ENCODE assay signal across 1 cellular context in the genomic region with DNA sequence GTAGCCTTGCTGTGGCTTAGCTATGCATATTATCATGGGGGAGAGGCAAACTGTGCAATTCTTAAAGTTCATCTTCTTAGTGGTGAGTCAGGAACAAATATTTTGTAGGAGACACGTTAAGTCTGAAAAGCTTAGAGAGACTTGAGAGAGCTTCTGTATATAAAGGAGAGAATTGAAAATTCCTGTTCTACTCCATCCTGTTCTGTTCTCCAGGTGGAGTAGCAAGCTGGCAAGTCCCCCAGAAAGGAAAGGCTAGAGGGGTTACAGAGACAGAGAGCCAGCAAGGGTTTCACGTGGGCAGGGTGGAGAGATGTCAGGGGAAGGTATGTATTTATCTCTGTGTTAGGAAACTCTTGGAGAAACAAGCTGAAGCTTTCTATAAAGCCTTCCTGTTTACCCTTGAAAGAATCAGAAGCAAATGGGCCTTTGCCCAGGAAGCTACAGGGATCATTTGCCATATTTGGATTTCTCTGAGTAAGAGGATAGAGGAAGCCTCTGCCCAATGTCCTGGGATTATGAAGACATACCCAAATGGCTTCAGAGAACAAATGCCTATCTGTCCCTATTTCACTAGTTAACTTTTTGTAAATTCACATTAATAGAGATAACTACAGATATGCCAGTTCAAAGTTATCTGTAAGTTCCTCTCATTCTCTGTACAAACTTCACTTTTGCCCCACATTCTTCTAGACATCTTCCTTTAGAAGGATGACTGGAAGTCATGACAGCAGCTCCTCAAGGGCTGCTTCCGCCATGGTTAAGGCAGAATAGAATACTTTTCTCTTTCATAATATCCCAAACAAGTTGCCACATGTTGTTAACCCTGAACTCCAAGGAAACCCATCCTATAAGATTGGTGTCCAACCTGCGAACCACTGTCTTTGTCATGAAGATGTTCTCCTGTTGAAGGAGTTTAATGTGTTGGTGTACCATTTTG.
TF ChIP-seq lines count a peak whose summit lies in the region.

No MANE protein-coding gene starts in this region.

TF ChIP-seq in HepG2, 621 proteins besides CTCF, POLR2A, EP300 and RAD21 (continued from another document and continues in another):
- TF ChIP-seq, protein P1, sequence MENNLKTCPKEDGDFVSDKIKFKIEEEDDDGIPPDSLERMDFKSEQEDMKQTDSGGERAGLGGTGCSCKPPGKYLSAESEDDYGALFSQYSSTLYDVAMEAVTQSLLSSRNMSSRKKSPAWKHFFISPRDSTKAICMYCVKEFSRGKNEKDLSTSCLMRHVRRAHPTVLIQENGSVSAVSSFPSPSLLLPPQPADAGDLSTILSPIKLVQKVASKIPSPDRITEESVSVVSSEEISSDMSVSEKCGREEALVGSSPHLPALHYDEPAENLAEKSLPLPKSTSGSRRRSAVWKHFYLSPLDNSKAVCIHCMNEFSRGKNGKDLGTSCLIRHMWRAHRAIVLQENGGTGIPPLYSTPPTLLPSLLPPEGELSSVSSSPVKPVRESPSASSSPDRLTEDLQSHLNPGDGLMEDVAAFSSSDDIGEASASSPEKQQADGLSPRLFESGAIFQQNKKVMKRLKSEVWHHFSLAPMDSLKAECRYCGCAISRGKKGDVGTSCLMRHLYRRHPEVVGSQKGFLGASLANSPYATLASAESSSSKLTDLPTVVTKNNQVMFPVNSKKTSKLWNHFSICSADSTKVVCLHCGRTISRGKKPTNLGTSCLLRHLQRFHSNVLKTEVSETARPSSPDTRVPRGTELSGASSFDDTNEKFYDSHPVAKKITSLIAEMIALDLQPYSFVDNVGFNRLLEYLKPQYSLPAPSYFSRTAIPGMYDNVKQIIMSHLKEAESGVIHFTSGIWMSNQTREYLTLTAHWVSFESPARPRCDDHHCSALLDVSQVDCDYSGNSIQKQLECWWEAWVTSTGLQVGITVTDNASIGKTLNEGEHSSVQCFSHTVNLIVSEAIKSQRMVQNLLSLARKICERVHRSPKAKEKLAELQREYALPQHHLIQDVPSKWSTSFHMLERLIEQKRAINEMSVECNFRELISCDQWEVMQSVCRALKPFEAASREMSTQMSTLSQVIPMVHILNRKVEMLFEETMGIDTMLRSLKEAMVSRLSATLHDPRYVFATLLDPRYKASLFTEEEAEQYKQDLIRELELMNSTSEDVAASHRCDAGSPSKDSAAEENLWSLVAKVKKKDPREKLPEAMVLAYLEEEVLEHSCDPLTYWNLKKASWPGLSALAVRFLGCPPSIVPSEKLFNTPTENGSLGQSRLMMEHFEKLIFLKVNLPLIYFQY (CRISPR knock-in tag; IDR thresholded peaks at IDR 0.05; ENCODE audit: borderline replicate concordance) = 0 out of 2 replicates have a peak, but pooled peaks have one; percentile 40
- TF ChIP-seq SYNCRIP (IDR thresholded peaks at IDR 0.05; ENCODE audit: insufficient read depth, low read depth, low read length) (no peak), ZNF264 (CRISPR knock-in tag; IDR thresholded peaks at IDR 0.05) (peak; percentile 19; the same call in 1 of the 2 replicates), ZNF333 (CRISPR knock-in tag; IDR thresholded peaks at IDR 0.05; ENCODE audit: borderline replicate concordance) (no peak), NBN (conservative IDR thresholded peaks at IDR 0.05) (no peak), ZNF816 (CRISPR knock-in tag; IDR thresholded peaks at IDR 0.05; ENCODE audit: borderline replicate concordance) (no peak; the same call in 1 of the 2 replicates), CBX1 (IDR thresholded peaks at IDR 0.05; ENCODE audit: low read depth) (no peak), KDM1A (CRISPR knock-in tag; IDR thresholded peaks at IDR 0.05) (no peak), FOSL2 (CRISPR knock-in tag; IDR thresholded peaks at IDR 0.05) (peak; percentile 44; the same call in 1 of the 2 replicates), TCF7L2 (IDR thresholded peaks at IDR 0.05; ENCODE audit: low read depth, low read length) (no peak), CHD4 (IDR thresholded peaks at IDR 0.05; ENCODE audit: borderline replicate concordance, low read length) (no peak), ZNF879 (CRISPR knock-in tag; IDR thresholded peaks at IDR 0.05) (no peak), CREM (IDR thresholded peaks at IDR 0.05) (peak; percentile 76; the same call in 1 of the 2 replicates), CREM (CRISPR knock-in tag; IDR thresholded peaks at IDR 0.05) (no peak), ZBTB21 (CRISPR knock-in tag; IDR thresholded peaks at IDR 0.05) (no peak), ZNF430 (CRISPR knock-in tag; IDR thresholded peaks at IDR 0.05) (no peak), AKAP8 (CRISPR knock-in tag; IDR thresholded peaks at IDR 0.05) (no peak), SP1 (IDR thresholded peaks at IDR 0.05) (no peak), SP1 (CRISPR knock-in tag; IDR thresholded peaks at IDR 0.05) (no peak; the same call in 1 of the 2 replicates), MEIS1 (CRISPR knock-in tag; IDR thresholded peaks at IDR 0.05; ENCODE audit: borderline replicate concordance) (no peak), CREB1 (IDR thresholded peaks at IDR 0.05) (no peak), CREB1 (CRISPR knock-in tag; IDR thresholded peaks at IDR 0.05) (peak; percentile 53), ESRRA (CRISPR knock-in tag; IDR thresholded peaks at IDR 0.05; ENCODE audit: low read depth) (no peak), NFE2L2 (IDR thresholded peaks at IDR 0.05; ENCODE audit: low read length) (no peak), ZNF101 (CRISPR knock-in tag; IDR thresholded peaks at IDR 0.05; ENCODE audit: borderline replicate concordance, low read depth) (no peak), ZNF3 (CRISPR knock-in tag; IDR thresholded peaks at IDR 0.05) (no peak), DPF2 (CRISPR knock-in tag; IDR thresholded peaks at IDR 0.05; ENCODE audit: borderline replicate concordance, low read depth) (peak; percentile 55; the same call in 1 of the 2 replicates), RFXANK (CRISPR knock-in tag; IDR thresholded peaks at IDR 0.05) (no peak), MTA1 (CRISPR knock-in tag; IDR thresholded peaks at IDR 0.05; ENCODE audit: borderline replicate concordance) (no peak), SRSF4 (IDR thresholded peaks at IDR 0.05; ENCODE audit: low read depth, low read length, poor library complexity, severe bottlenecking) (no peak), GATAD2A (CRISPR knock-in tag; IDR thresholded peaks at IDR 0.05) (peak; percentile 88), NR2C2 (CRISPR knock-in tag; IDR thresholded peaks at IDR 0.05; ENCODE audit: borderline replicate concordance) (no peak), CENPX (CRISPR knock-in tag; IDR thresholded peaks at IDR 0.05) (no peak), ZNF34 (CRISPR knock-in tag; IDR thresholded peaks at IDR 0.05; ENCODE audit: borderline replicate concordance) (no peak), PITX1 (CRISPR knock-in tag; IDR thresholded peaks at IDR 0.05) (peak; percentile 64; the same call in 1 of the 2 replicates), ETV5 (CRISPR knock-in tag; IDR thresholded peaks at IDR 0.05; ENCODE audit: borderline replicate concordance) (peak; percentile 94), SKI (IDR thresholded peaks at IDR 0.05; ENCODE audit: partially characterized antibody) (no peak), KLF11 (CRISPR knock-in tag; IDR thresholded peaks at IDR 0.05) (0 out of 2 replicates have a peak, but pooled peaks have one; percentile 21), MED1 (CRISPR knock-in tag; IDR thresholded peaks at IDR 0.05) (peak; percentile 99), HCFC1 (IDR thresholded peaks at IDR 0.05; ENCODE audit: low read depth, low read length) (no peak), ZFYVE20 (CRISPR knock-in tag; IDR thresholded peaks at IDR 0.05; ENCODE audit: borderline replicate concordance, low read depth) (no peak), ZZZ3 (CRISPR knock-in tag; IDR thresholded peaks at IDR 0.05; ENCODE audit: borderline replicate concordance) (no peak), HMG20A (CRISPR knock-in tag; IDR thresholded peaks at IDR 0.05; ENCODE audit: borderline replicate concordance) (peak; percentile 60; the same call in 1 of the 2 replicates), ZMYM2 (CRISPR knock-in tag; IDR thresholded peaks at IDR 0.05) (no peak), TSC22D2 (CRISPR knock-in tag; IDR thresholded peaks at IDR 0.05; ENCODE audit: borderline replicate concordance) (no peak), TBP (CRISPR knock-in tag; IDR thresholded peaks at IDR 0.05) (no peak), ZNF781 (CRISPR knock-in tag; IDR thresholded peaks at IDR 0.05; ENCODE audit: borderline replicate concordance, not compliant biosample characterization) (no peak), ZNF30 (CRISPR knock-in tag; IDR thresholded peaks at IDR 0.05) (no peak), HOXA7 (CRISPR knock-in tag; IDR thresholded peaks at IDR 0.05) (no peak), NCOR1 (IDR thresholded peaks at IDR 0.05; ENCODE audit: borderline replicate concordance, low read length) (no peak), HIVEP1 (CRISPR knock-in tag; IDR thresholded peaks at IDR 0.05) (no peak)
- TF ChIP-seq, protein P2, sequence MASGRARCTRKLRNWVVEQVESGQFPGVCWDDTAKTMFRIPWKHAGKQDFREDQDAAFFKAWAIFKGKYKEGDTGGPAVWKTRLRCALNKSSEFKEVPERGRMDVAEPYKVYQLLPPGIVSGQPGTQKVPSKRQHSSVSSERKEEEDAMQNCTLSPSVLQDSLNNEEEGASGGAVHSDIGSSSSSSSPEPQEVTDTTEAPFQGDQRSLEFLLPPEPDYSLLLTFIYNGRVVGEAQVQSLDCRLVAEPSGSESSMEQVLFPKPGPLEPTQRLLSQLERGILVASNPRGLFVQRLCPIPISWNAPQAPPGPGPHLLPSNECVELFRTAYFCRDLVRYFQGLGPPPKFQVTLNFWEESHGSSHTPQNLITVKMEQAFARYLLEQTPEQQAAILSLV (CRISPR knock-in tag; IDR thresholded peaks at IDR 0.05; ENCODE audit: borderline replicate concordance) = no peak
- TF ChIP-seq, protein P3, sequence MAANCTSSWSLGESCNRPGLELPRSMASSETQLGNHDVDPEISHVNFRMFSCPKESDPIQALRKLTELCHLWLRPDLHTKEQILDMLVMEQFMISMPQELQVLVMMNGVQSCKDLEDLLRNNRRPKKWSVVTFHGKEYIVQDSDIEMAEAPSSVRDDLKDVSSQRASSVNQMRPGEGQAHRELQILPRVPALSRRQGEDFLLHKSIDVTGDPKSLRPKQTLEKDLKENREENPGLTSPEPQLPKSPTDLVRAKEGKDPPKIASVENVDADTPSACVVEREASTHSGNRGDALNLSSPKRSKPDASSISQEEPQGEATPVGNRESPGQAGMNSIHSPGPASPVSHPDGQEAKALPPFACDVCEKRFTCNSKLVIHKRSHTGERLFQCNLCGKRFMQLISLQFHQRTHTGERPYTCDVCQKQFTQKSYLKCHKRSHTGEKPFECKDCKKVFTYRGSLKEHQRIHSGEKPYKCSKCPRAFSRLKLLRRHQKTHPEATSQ (CRISPR knock-in tag; IDR thresholded peaks at IDR 0.05; ENCODE audit: borderline replicate concordance) = no peak
- TF ChIP-seq, protein P4, sequence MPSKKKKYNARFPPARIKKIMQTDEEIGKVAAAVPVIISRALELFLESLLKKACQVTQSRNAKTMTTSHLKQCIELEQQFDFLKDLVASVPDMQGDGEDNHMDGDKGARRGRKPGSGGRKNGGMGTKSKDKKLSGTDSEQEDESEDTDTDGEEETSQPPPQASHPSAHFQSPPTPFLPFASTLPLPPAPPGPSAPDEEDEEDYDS (CRISPR knock-in tag; IDR thresholded peaks at IDR 0.05) = peak; percentile 56
- TF ChIP-seq, protein P5, sequence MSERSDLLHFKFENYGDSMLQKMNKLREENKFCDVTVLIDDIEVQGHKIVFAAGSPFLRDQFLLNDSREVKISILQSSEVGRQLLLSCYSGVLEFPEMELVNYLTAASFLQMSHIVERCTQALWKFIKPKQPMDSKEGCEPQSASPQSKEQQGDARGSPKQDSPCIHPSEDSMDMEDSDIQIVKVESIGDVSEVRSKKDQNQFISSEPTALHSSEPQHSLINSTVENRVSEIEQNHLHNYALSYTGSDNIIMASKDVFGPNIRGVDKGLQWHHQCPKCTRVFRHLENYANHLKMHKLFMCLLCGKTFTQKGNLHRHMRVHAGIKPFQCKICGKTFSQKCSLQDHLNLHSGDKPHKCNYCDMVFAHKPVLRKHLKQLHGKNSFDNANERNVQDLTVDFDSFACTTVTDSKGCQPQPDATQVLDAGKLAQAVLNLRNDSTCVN (CRISPR knock-in tag; IDR thresholded peaks at IDR 0.05; ENCODE audit: borderline replicate concordance) = no peak
- TF ChIP-seq, protein P6, sequence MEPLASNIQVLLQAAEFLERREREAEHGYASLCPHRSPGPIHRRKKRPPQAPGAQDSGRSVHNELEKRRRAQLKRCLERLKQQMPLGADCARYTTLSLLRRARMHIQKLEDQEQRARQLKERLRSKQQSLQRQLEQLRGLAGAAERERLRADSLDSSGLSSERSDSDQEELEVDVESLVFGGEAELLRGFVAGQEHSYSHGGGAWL (CRISPR knock-in tag; IDR thresholded peaks at IDR 0.05) = no peak
- TF ChIP-seq, protein P7, sequence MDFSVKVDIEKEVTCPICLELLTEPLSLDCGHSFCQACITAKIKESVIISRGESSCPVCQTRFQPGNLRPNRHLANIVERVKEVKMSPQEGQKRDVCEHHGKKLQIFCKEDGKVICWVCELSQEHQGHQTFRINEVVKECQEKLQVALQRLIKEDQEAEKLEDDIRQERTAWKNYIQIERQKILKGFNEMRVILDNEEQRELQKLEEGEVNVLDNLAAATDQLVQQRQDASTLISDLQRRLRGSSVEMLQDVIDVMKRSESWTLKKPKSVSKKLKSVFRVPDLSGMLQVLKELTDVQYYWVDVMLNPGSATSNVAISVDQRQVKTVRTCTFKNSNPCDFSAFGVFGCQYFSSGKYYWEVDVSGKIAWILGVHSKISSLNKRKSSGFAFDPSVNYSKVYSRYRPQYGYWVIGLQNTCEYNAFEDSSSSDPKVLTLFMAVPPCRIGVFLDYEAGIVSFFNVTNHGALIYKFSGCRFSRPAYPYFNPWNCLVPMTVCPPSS (IDR thresholded peaks at IDR 0.05) = no peak
- TF ChIP-seq, protein P8, sequence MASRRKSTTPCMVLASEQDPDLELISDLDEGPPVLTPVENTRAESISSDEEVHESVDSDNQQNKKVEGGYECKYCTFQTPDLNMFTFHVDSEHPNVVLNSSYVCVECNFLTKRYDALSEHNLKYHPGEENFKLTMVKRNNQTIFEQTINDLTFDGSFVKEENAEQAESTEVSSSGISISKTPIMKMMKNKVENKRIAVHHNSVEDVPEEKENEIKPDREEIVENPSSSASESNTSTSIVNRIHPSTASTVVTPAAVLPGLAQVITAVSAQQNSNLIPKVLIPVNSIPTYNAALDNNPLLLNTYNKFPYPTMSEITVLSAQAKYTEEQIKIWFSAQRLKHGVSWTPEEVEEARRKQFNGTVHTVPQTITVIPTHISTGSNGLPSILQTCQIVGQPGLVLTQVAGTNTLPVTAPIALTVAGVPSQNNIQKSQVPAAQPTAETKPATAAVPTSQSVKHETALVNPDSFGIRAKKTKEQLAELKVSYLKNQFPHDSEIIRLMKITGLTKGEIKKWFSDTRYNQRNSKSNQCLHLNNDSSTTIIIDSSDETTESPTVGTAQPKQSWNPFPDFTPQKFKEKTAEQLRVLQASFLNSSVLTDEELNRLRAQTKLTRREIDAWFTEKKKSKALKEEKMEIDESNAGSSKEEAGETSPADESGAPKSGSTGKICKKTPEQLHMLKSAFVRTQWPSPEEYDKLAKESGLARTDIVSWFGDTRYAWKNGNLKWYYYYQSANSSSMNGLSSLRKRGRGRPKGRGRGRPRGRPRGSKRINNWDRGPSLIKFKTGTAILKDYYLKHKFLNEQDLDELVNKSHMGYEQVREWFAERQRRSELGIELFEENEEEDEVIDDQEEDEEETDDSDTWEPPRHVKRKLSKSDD (CRISPR knock-in tag; IDR thresholded peaks at IDR 0.05; ENCODE audit: low read depth) = no peak
- TF ChIP-seq, protein P9, sequence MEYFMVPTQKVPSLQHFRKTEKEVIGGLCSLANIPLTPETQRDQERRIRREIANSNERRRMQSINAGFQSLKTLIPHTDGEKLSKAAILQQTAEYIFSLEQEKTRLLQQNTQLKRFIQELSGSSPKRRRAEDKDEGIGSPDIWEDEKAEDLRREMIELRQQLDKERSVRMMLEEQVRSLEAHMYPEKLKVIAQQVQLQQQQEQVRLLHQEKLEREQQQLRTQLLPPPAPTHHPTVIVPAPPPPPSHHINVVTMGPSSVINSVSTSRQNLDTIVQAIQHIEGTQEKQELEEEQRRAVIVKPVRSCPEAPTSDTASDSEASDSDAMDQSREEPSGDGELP (IDR thresholded peaks at IDR 0.05; ENCODE audit: borderline replicate concordance, low read depth) = no peak
